Comparison of ENCODE assay signal across 6 cellular contexts in the genomic region with DNA sequence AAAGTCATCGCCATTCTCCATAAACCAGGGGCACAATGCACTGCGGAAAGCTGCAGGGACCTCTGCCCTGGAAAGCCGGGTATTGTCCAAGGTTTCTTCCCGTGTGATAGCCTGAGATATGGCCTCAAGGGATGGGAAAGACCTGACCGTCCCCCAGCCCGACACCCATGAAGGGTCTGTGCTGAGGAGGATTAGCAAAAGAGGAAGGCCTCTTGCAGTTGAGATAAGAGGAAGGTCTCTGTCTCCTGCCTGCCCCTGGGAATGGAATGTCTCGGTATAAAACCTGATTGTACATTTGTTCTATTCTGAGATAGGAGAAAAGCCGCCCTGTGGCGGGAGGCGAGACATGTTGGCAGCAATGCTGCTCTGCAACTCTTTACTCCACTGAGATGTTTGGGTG. TPM values are rescaled to one million over a fixed set of nuclear protein-coding genes. Genes with fewer than 3 reads are reported as not detected.
"Had no signal": no experiment of that assay in that cellular context is flagged by ENCODE, and none has a peak within 500 bp of the region (broad histone marks: within the 10 kb centered on the region; RNA-seq: fewer than 3 reads in every experiment).

No MANE protein-coding gene starts in this region.

RNA-seq across cellular contexts. Expression of gene CRHBP, which starts 7.6 kb away (rescaled TPM):
- total RNA-seq: kidney epithelial cell; lung microvascular endothelial cell; naive thymus-derived CD8-positive, alpha-beta T cell; osteoblast; stomach had no signal
- polyA plus RNA-seq: immature natural killer cell; naive thymus-derived CD8-positive, alpha-beta T cell had no signal
